ENCODE assay signal across 9 cellular contexts in genomic region chr22:36194971-36195370, GRCh38. TPM values are rescaled to one million over a fixed set of nuclear protein-coding genes. Genes with fewer than 3 reads are reported as not detected.
A peak's percentile ranks its signal among the peaks of the same experiment; 100 is the strongest.
DNase-seq lines count a peak whose midpoint lies in the region; ATAC-seq, FAIRE-seq and TF ChIP-seq lines count a peak whose summit lies in the region.
"Had no signal": no experiment of that assay in that cellular context is flagged by ENCODE, and none has a peak within 500 bp of the region (broad histone marks: within the 10 kb centered on the region; RNA-seq: fewer than 3 reads in every experiment).

No MANE protein-coding gene starts in this region.

- H3K4me1 ChIP-seq in Loucy (ENCODE audit: insufficient read depth, low read length, poor library complexity, severe bottlenecking) (peaks cover 20% of the 10 kb centered on the region), H1 (replicated peaks in 1 of 4; ENCODE audit: control insufficient read depth in 3 of 4, insufficient read depth in 4 of 4, low read length in 3 of 4) (peaks cover 0 to 11% (median 9%) of the 10 kb centered on the region in 4 experiments; a peak in 6 of 7 replicates), mesendoderm (ENCODE audit: control insufficient read depth, low read depth, low read length) (peaks cover 7% of the 10 kb centered on the region), testis (peaks cover 14% of the 10 kb centered on the region)

- no peak for ATAC-seq in HG02588 (IDR thresholded peaks at IDR 0.05; ENCODE audit: unreplicated experiment)

- no peaks in the 10 kb centered on the region for H3K9me3 ChIP-seq in Loucy (ENCODE audit: insufficient read depth, low read depth, low read length)
- peaks cover 4% of the 10 kb centered on the region in 2 experiments; a peak in 2 of 4 replicates for H3K9me3 ChIP-seq in H1 (ENCODE audit: insufficient read depth in 2 of 2, low read depth in 1 of 2, low read length in 1 of 2)
- no peaks in the 10 kb centered on the region for H3K9me3 ChIP-seq in testis

- H4K8ac ChIP-seq in H1 (ENCODE audit: extremely low read depth, insufficient read depth, low read length) (no peak overlapping the region), mesendoderm (ENCODE audit: low read depth, low read length) (no peak overlapping the region)

- H2AK5ac ChIP-seq in H1 (ENCODE audit: low read depth, low read length), result no peak overlapping the region
- no peak overlapping the region for H2AK5ac ChIP-seq in mesendoderm (ENCODE audit: low read length)

- H3K4me2 ChIP-seq in Loucy (ENCODE audit: low read depth, low read length, poor library complexity, severe bottlenecking) (no peak overlapping the region), H1 (ENCODE audit: insufficient read depth in 1 of 2, low read depth in 2 of 2, low read length in 2 of 2) (no peak overlapping the region), mesendoderm (ENCODE audit: low read length) (no peak overlapping the region)

- peak; percentile 78 to 83 for TF ChIP-seq RAD21 in H1 (IDR thresholded peaks at IDR 0.05 in 1 of 2, conservative IDR thresholded peaks at IDR 0.05 in 1 of 2; ENCODE audit: low read depth in 2 of 2, low read length in 2 of 2)

- H2BK120ac ChIP-seq in H1 (replicated peaks; ENCODE audit: low read depth, low read length) (no peak overlapping the region), mesendoderm (ENCODE audit: low read depth, low read length) (no peak overlapping the region)

- TF ChIP-seq CTCF in Loucy (conservative IDR thresholded peaks at IDR 0.05; ENCODE audit: low read length), result peak; percentile 89
- TF ChIP-seq CTCF in H1 (IDR thresholded peaks at IDR 0.05; ENCODE audit: control extremely low read depth in 1 of 3, insufficient read depth in 1 of 3, low read depth in 1 of 3, low read length in 3 of 3), result peak; percentile 36 to 82 (median 81)
- peak; percentile 58 to 64 (median 62) for TF ChIP-seq CTCF in testis (IDR thresholded peaks at IDR 0.05)

- 0 out of 2 replicates have a peak, but pooled peaks cover 4% of the 10 kb centered on the region for H3F3A ChIP-seq in Loucy (ENCODE audit: low read depth)

- no peak overlapping the region for H3K23ac ChIP-seq in H1 (ENCODE audit: insufficient read length)
- no peak overlapping the region for H3K23ac ChIP-seq in mesendoderm (ENCODE audit: low read length)

- H4K20me1 ChIP-seq in Loucy (ENCODE audit: insufficient read depth, low read length, poor library complexity, severe bottlenecking) (no peaks in the 10 kb centered on the region), H1 (replicated peaks in 1 of 2; ENCODE audit: control insufficient read depth in 1 of 2, insufficient read depth in 2 of 2, low read length in 2 of 2) (no peaks in the 10 kb centered on the region)

- H3K56ac ChIP-seq in H1 (replicated peaks; ENCODE audit: insufficient read length, low read depth, low read length) (no peak overlapping the region), mesendoderm (ENCODE audit: low read length) (no peak overlapping the region)

- H3K27ac ChIP-seq in H1 (ENCODE audit: low read depth, low read length), result no peak overlapping the region
- no peak overlapping the region for H3K27ac ChIP-seq in mesendoderm (ENCODE audit: low read depth, low read length)
- no peak overlapping the region for H3K27ac ChIP-seq in testis

- no peak overlapping the region for H3K9ac ChIP-seq in Loucy (ENCODE audit: low read depth, low read length, poor library complexity, severe bottlenecking)
- H3K9ac ChIP-seq in H1 (replicated peaks in 1 of 4; ENCODE audit: extremely low read depth in 1 of 4, low read depth in 3 of 4, low read length in 3 of 4), result no peak overlapping the region
- no peak overlapping the region for H3K9ac ChIP-seq in mesendoderm (ENCODE audit: low read length)

- intact Hi-C loops in testis (cut with DNase I; ENCODE audit: low total_unique reads), result loop anchor here (10.0 kb wide), 1 partner anchor 90 kb away; no protein-coding TSS in a partner anchor

- H4K5ac ChIP-seq in H1 (ENCODE audit: insufficient read length, low read depth, low read length), result no peak overlapping the region
- H4K5ac ChIP-seq in mesendoderm (ENCODE audit: low read length), result no peak overlapping the region

- DNase-seq in NCI-H2196 (lab: John Stamatoyannopoulos, UW; ENCODE audit: unreplicated experiment), result peak; percentile 27
- no peak for DNase-seq in NCI-H2196 treated with DMSO at 0.1 percent for 48 hours (lab: John Stamatoyannopoulos, UW; ENCODE audit: unreplicated experiment)
- peak; percentile 27 to 29 for DNase-seq in activated CD4-positive, alpha-beta T cell treated with anti-CD3 and anti-CD28 coated beads for 4 hours
- DNase-seq in H1 (ENCODE audit: low read depth in 1 of 2, low spot score in 2 of 2), result peak; percentile 36 to 66
- peak; percentile 91 for DNase-seq in mesendoderm
- peak; percentile 76 for DNase-seq in testis

- H2AFZ ChIP-seq in Loucy (ENCODE audit: low read length) (no peak overlapping the region), H1 (ENCODE audit: low read length) (no peak overlapping the region)

- H2BK15ac ChIP-seq in H1 (ENCODE audit: low read length) (no peak overlapping the region), mesendoderm (replicated peaks; ENCODE audit: low read depth) (no peak overlapping the region)

- H3K36me3 ChIP-seq in Loucy (ENCODE audit: insufficient read depth, low read length) (no peaks in the 10 kb centered on the region), H1 (ENCODE audit: control insufficient read depth in 2 of 4, insufficient read depth in 4 of 4, low read length in 3 of 4) (no peaks in the 10 kb centered on the region), mesendoderm (ENCODE audit: control insufficient read depth, insufficient read depth, low read length) (no peaks in the 10 kb centered on the region), testis (ENCODE audit: low read depth, missing control alignments) (no peaks in the 10 kb centered on the region)

- no peaks in the 10 kb centered on the region for H3K23me2 ChIP-seq in H1 (ENCODE audit: low read depth, low read length)

- FAIRE-seq in H1 (lab: Jason Lieb, UNC), result peak; percentile 99
- FAIRE-seq: colon had no signal

- H3K79me1 ChIP-seq in H1 (ENCODE audit: low read depth, low read length) (no peaks in the 10 kb centered on the region), mesendoderm (ENCODE audit: low read length) (no peaks in the 10 kb centered on the region)

- H2BK5ac ChIP-seq in H1 (ENCODE audit: low read depth, low read length) (no peak overlapping the region), mesendoderm (ENCODE audit: low read length) (no peak overlapping the region)

- no peak overlapping the region for H2BK12ac ChIP-seq in H1 (ENCODE audit: low read depth, low read length)

- 52% methylated on average over 5 of the region's 5 CpGs; no CpG with 5 or more reads in 1 of the 2 experiments for WGBS in H1 (ENCODE audit: extremely low coverage in 1 of 2, insufficient coverage in 1 of 2, insufficient read length in 1 of 2, insufficient replicate concordance in 2 of 2, low coverage in 1 of 2, low lambda C conversion rate in 2 of 2, missing lambda C conversion rate in 1 of 2), 2 experiments
- no CpG with 5 or more reads among the region's 5 CpGs for WGBS in mesendoderm (ENCODE audit: extremely low coverage, insufficient coverage, low lambda C conversion rate)
- 58 to 60% methylated on average over 3 to 5 of the region's 5 CpGs for WGBS in testis, 2 donors

- H3K14ac ChIP-seq in H1 (ENCODE audit: insufficient read length), result no peak overlapping the region

- H4K91ac ChIP-seq in H1 (replicated peaks; ENCODE audit: insufficient read length, low read length), result no peak overlapping the region

- CTCF ChIA-PET in H1 (lab: Charles Lee; ENCODE audit: partially characterized antibody), result interaction anchor here (0.9 to 4.1 kb wide), 21 partner anchors 9 to 310 kb away, joined by 3 to 14 read pairs (median 6); partner anchors contain the start of gene APOL2

- no peak overlapping the region for H3K4ac ChIP-seq in H1 (replicated peaks; ENCODE audit: insufficient read length, low read depth, low read length)
- H3K4ac ChIP-seq in mesendoderm (ENCODE audit: low read depth, low read length), result no peak overlapping the region

- H2BK20ac ChIP-seq in H1 (ENCODE audit: low read length), result no peak overlapping the region

- POLR2A ChIA-PET in H1 (lab: Charles Lee; ENCODE audit: partially characterized antibody), result interaction anchor here (0.7 kb wide), 1 partner anchor 60 kb away, joined by 3 read pairs; no protein-coding TSS in a partner anchor

- no peaks in the 10 kb centered on the region for H3K79me2 ChIP-seq in Loucy (ENCODE audit: insufficient read depth, low read length)
- no peaks in the 10 kb centered on the region for H3K79me2 ChIP-seq in H1 (ENCODE audit: control insufficient read depth in 1 of 2, insufficient read depth in 2 of 2, low read length in 2 of 2)
- H3K79me2 ChIP-seq in mesendoderm (ENCODE audit: control insufficient read depth, insufficient read depth, low read length), result no peaks in the 10 kb centered on the region

- H3K9me2 ChIP-seq in Loucy (replicated peaks; ENCODE audit: low read depth, low read length), result no peaks in the 10 kb centered on the region

- H3K18ac ChIP-seq in H1 (ENCODE audit: extremely low read depth, low read length) (no peak overlapping the region), mesendoderm (ENCODE audit: low read length) (no peak overlapping the region)

- no peaks in the 10 kb centered on the region for H3K27me3 ChIP-seq in Loucy (ENCODE audit: insufficient read depth, low read length, poor library complexity, severe bottlenecking)
- H3K27me3 ChIP-seq in H1 (replicated peaks in 1 of 4; ENCODE audit: control insufficient read depth in 3 of 4, extremely low read depth in 1 of 4, insufficient read depth in 3 of 4, low read length in 3 of 4), result no peaks in the 10 kb centered on the region
- no peaks in the 10 kb centered on the region for H3K27me3 ChIP-seq in mesendoderm (ENCODE audit: insufficient read depth, low read length, poor library complexity)
- H3K27me3 ChIP-seq in testis, result no peaks in the 10 kb centered on the region

- TF ChIP-seq EP300 in H1 (IDR thresholded peaks at IDR 0.05; ENCODE audit: borderline replicate concordance in 1 of 2, low read depth in 2 of 2, low read length in 2 of 2), result no peak

- H3K4me3 ChIP-seq in Loucy (ENCODE audit: low read length, poor library complexity, severe bottlenecking) (no peak overlapping the region), H1 (ENCODE audit: extremely low read depth in 1 of 4, insufficient read depth in 2 of 4, low read depth in 3 of 4, low read length in 4 of 4) (no peak overlapping the region), mesendoderm (ENCODE audit: low read length) (no peak overlapping the region), testis (no peak overlapping the region)

- TF ChIP-seq POLR2A in H1 (IDR thresholded peaks at IDR 0.05; ENCODE audit: control extremely low read depth in 1 of 2, low read depth in 2 of 2, low read length in 2 of 2) (no peak), testis (IDR thresholded peaks at IDR 0.05) (no peak)

RNA-seq across cellular contexts. Expression of gene APOL4, which starts 6.6 kb away (rescaled TPM):
- total RNA-seq in H1 (2021; fragmentation: NEBNext Ultra II Directional; extraction: Animal tissue kit (Norgen Biotek cat#: 25700)), result not detected in 2 replicates
- polyA plus RNA-seq in H1 (2011; rRNA removed) (0.02 TPM in 1 of 2 replicates, not detected in the other), testis (ENCODE audit: insufficient read depth, low read depth, low replicate concordance) (4.3 TPM)
- not detected for polyA plus RNA-seq in H1 (2011; cell fraction: cytosol; rRNA removed)
- polyA plus RNA-seq in H1 (2011; cell fraction: nucleus; rRNA removed), result not detected
- not detected in 4 replicates for polyA plus RNA-seq in H1 (2012, experiment 1 of 2)
- 0.08 TPM for polyA plus RNA-seq in H1 (2012, experiment 2 of 2)
- polyA plus RNA-seq in H1 (2013, experiment 1 of 2), result not detected
- polyA plus RNA-seq in H1 (2013, experiment 2 of 2), result 0.02 TPM
- polyA minus RNA-seq in H1 (2011; rRNA and poly(A)+ RNA removed), result 0.66 TPM in 1 of 2 replicates, not detected in the other
- polyA minus RNA-seq in H1 (2011; cell fraction: cytosol; rRNA and poly(A)+ RNA removed), result not detected
- not detected for polyA minus RNA-seq in H1 (2011; cell fraction: nucleus; rRNA and poly(A)+ RNA removed)
- polyA plus RNA-seq in mesendoderm (2013, experiment 1 of 2), result 0.01 TPM
- polyA plus RNA-seq in mesendoderm (2013, experiment 2 of 2), result 0.01 TPM
- 1 to 10 TPM in 1 of 2 donors, under 1 TPM in 1; 0.55 to 4.3 TPM for total RNA-seq in testis

RNA-seq across cellular contexts. Expression of gene APOL3, which starts 34.4 kb away (rescaled TPM):
- not detected in 2 replicates for total RNA-seq in H1 (2021; fragmentation: NEBNext Ultra II Directional; extraction: Animal tissue kit (Norgen Biotek cat#: 25700))
- polyA plus RNA-seq in H1 (2011; rRNA removed) (0.11 and 0.12 TPM in 2 replicates), testis (ENCODE audit: insufficient read depth, low read depth, low replicate concordance) (20.9 TPM)
- 0.04 TPM for polyA plus RNA-seq in H1 (2011; cell fraction: cytosol; rRNA removed)
- polyA plus RNA-seq in H1 (2011; cell fraction: nucleus; rRNA removed), result 0.19 TPM
- 0.11 to 0.28 TPM (median 0.25 TPM) in 3 of 4 replicates, not detected in the other for polyA plus RNA-seq in H1 (2012, experiment 1 of 2)
- polyA plus RNA-seq in H1 (2012, experiment 2 of 2), result not detected
- 0.10 TPM for polyA plus RNA-seq in H1 (2013, experiment 1 of 2)
- polyA plus RNA-seq in H1 (2013, experiment 2 of 2), result 0.09 TPM
- 0.15 TPM in 1 of 2 replicates, not detected in the other for polyA minus RNA-seq in H1 (2011; rRNA and poly(A)+ RNA removed)
- not detected for polyA minus RNA-seq in H1 (2011; cell fraction: cytosol; rRNA and poly(A)+ RNA removed)
- polyA minus RNA-seq in H1 (2011; cell fraction: nucleus; rRNA and poly(A)+ RNA removed), result not detected
- 0.74 TPM for polyA plus RNA-seq in mesendoderm (2013, experiment 1 of 2)
- polyA plus RNA-seq in mesendoderm (2013, experiment 2 of 2), result 0.66 TPM
- 10 to 100 TPM; 10.6 to 13.6 TPM for total RNA-seq in testis

RNA-seq across cellular contexts. Expression of gene APOL2, which starts 44.4 kb away (rescaled TPM):
- 11.0 and 12.0 TPM in 2 replicates for total RNA-seq in H1 (2021; fragmentation: NEBNext Ultra II Directional; extraction: Animal tissue kit (Norgen Biotek cat#: 25700))
- polyA plus RNA-seq in H1 (2011; rRNA removed) (7.8 and 8.1 TPM in 2 replicates), testis (ENCODE audit: insufficient read depth, low read depth, low replicate concordance) (16.6 TPM)
- polyA plus RNA-seq in H1 (2011; cell fraction: cytosol; rRNA removed), result 10.3 TPM
- 14.1 TPM for polyA plus RNA-seq in H1 (2011; cell fraction: nucleus; rRNA removed)
- polyA plus RNA-seq in H1 (2012, experiment 1 of 2), result 13.9 to 18.7 TPM (median 16.3 TPM) in 4 replicates
- 3.6 TPM for polyA plus RNA-seq in H1 (2012, experiment 2 of 2)
- polyA plus RNA-seq in H1 (2013, experiment 1 of 2), result 5.3 TPM
- polyA plus RNA-seq in H1 (2013, experiment 2 of 2), result 4.5 TPM
- 16.0 and 25.7 TPM in 2 replicates for polyA minus RNA-seq in H1 (2011; rRNA and poly(A)+ RNA removed)
- 7.4 TPM for polyA minus RNA-seq in H1 (2011; cell fraction: cytosol; rRNA and poly(A)+ RNA removed)
- 8.8 TPM for polyA minus RNA-seq in H1 (2011; cell fraction: nucleus; rRNA and poly(A)+ RNA removed)
- 3.8 TPM for polyA plus RNA-seq in mesendoderm (2013, experiment 1 of 2)
- 4.1 TPM for polyA plus RNA-seq in mesendoderm (2013, experiment 2 of 2)
- 10 to 100 TPM; 19.5 to 34.5 TPM for total RNA-seq in testis

RNA-seq across cellular contexts. Expression of gene APOL1, which starts 58.0 kb away (rescaled TPM):
- total RNA-seq in H1 (2021; fragmentation: NEBNext Ultra II Directional; extraction: Animal tissue kit (Norgen Biotek cat#: 25700)), result not detected in 2 replicates
- polyA plus RNA-seq in H1 (2011; rRNA removed), result not detected in 2 replicates
- polyA plus RNA-seq in H1 (2011; cell fraction: cytosol; rRNA removed), result 0.05 TPM
- polyA plus RNA-seq in H1 (2011; cell fraction: nucleus; rRNA removed), result not detected
- not detected in 4 replicates for polyA plus RNA-seq in H1 (2012, experiment 1 of 2)
- not detected for polyA plus RNA-seq in H1 (2012, experiment 2 of 2)
- not detected for polyA plus RNA-seq in H1 (2013, experiment 1 of 2)
- polyA plus RNA-seq in H1 (2013, experiment 2 of 2), result not detected
- not detected in 2 replicates for polyA minus RNA-seq in H1 (2011; rRNA and poly(A)+ RNA removed)
- not detected for polyA minus RNA-seq in H1 (2011; cell fraction: cytosol; rRNA and poly(A)+ RNA removed)
- not detected for polyA minus RNA-seq in H1 (2011; cell fraction: nucleus; rRNA and poly(A)+ RNA removed)
- not detected for polyA plus RNA-seq in mesendoderm (2013, experiment 1 of 2)
- polyA plus RNA-seq in mesendoderm (2013, experiment 2 of 2), result not detected
- 1 to 10 TPM; 5.0 to 9.4 TPM for total RNA-seq in testis
- 24.4 TPM for polyA plus RNA-seq in testis (ENCODE audit: insufficient read depth, low read depth, low replicate concordance)
